ENCODE assay signal across 11 cellular contexts in genomic region chr3:48693826-48694225, GRCh38. TPM values are rescaled to one million over a fixed set of nuclear protein-coding genes. Genes with fewer than 3 reads are reported as not detected.
DNase-seq lines count a peak whose midpoint lies in the region; ATAC-seq and TF ChIP-seq lines count a peak whose summit lies in the region.
"Had no signal": no experiment of that assay in that cellular context is flagged by ENCODE, and none has a peak within 500 bp of the region (broad histone marks: within the 10 kb centered on the region; RNA-seq: fewer than 3 reads in every experiment).

No MANE protein-coding gene starts in this region.

- H3K4me3 ChIP-seq in AG04450 (ENCODE audit: low read depth, low read length) = peak overlapping the region; percentile 12; the same call in 1 of the 2 replicates
- peak overlapping the region; percentile 87 for H3K4me3 ChIP-seq in adipocyte (ENCODE audit: low read length)
- H3K4me3 ChIP-seq in fibroblast of pulmonary artery (replicated peaks; ENCODE audit: low read depth, low read length) = peak overlapping the region; percentile 58
- H3K4me3 ChIP-seq in psoas muscle = peak overlapping the region; percentile 32

- H3K27ac ChIP-seq in AG04450 (ENCODE audit: low read depth, low read length) (no peak overlapping the region), psoas muscle (no peak overlapping the region)

- intact Hi-C loops in psoas muscle (cut with DNase I) = no loop called here

- H3K9me3 ChIP-seq in AG04450 (ENCODE audit: control insufficient read depth, insufficient read depth, low read length) = no peaks in the 10 kb centered on the region
- no peaks in the 10 kb centered on the region for H3K9me3 ChIP-seq in adipocyte (ENCODE audit: control insufficient read depth, low read length)
- H3K9me3 ChIP-seq in psoas muscle = no peaks in the 10 kb centered on the region

- WGBS in psoas muscle, 3 donors = 83 to 87% (median 84%) methylated on average over 8 of the region's 8 CpGs

- H3K27me3 ChIP-seq in AG04450 (ENCODE audit: control insufficient read depth, insufficient read depth, low read length) (no peaks in the 10 kb centered on the region), adipocyte (replicated peaks; ENCODE audit: control insufficient read depth, insufficient read depth, low read length) (no peaks in the 10 kb centered on the region), psoas muscle (ENCODE audit: insufficient read depth in 3 of 3, low read length in 2 of 3) (no peaks in the 10 kb centered on the region)
- H3K27me3 ChIP-seq: foreskin keratinocyte had no signal

- TF ChIP-seq CTCF in AG04450 (IDR thresholded peaks at IDR 0.05; ENCODE audit: low read depth, low read length) = no peak
- no peak for TF ChIP-seq CTCF in fibroblast of pulmonary artery (IDR thresholded peaks at IDR 0.05; ENCODE audit: low read length, missing control alignments)
- no peak for TF ChIP-seq CTCF in psoas muscle (IDR thresholded peaks at IDR 0.05)

- H3K9ac ChIP-seq in adipocyte (ENCODE audit: low read length) = peak overlapping the region; percentile 91

- CTCF ChIA-PET in AG04450 (lab: Charles Lee) = no interaction called here

- DNase-seq in AG04450 (ENCODE audit: low read depth, low spot score) (no peak), adipocyte (ENCODE audit: low read depth) (no peak), fibroblast of pulmonary artery (ENCODE audit: low read depth) (no peak), psoas muscle (no peak), NCI-H446 (lab: John Stamatoyannopoulos, UW) (no peak)
- no peak for DNase-seq in stimulated activated CD4-positive, alpha-beta T cell treated with anti-CD3 and anti-CD28 coated beads, Interleukin-4, amount 100 ng/mL, for 4 hours
- no peak for DNase-seq in activated naive CD4-positive, alpha-beta T cell treated with anti-CD3 and anti-CD28 coated beads, Interleukin-2, amount 50 U/mL, for 16 hours
- DNase-seq: left colon, NCI-H1417 had no signal

- H3K36me3 ChIP-seq in adipocyte (ENCODE audit: control insufficient read depth, insufficient read depth, low read length, severe bottlenecking) (peaks cover 65% of the 10 kb centered on the region), psoas muscle (ENCODE audit: insufficient read depth in 1 of 2, low read depth in 1 of 2) (peaks cover 0 to 71% of the 10 kb centered on the region in 2 donors)

- H3K4me1 ChIP-seq in adipocyte (ENCODE audit: control insufficient read depth, insufficient read depth, low read length) = peaks cover 43% of the 10 kb centered on the region
- H3K4me1 ChIP-seq in psoas muscle = no peaks in the 10 kb centered on the region

- ATAC-seq in psoas muscle (no peak), HG02973 (IDR thresholded peaks at IDR 0.05; ENCODE audit: unreplicated experiment) (no peak)
- ATAC-seq: left colon had no signal

- POLR2A ChIA-PET in AG04450 (lab: Yijun Ruan, JAX) = no interaction called here

RNA-seq across cellular contexts. Expression of gene NCKIPSD, which starts 8.1 kb away (rescaled TPM):
- polyA plus RNA-seq in AG04450 (2011; rRNA removed) (25.4 and 36.3 TPM in 2 replicates), psoas muscle (1 to 10 TPM; 5.9 to 7.0 (median 6.0) TPM)
- polyA minus RNA-seq in AG04450 (2011; rRNA and poly(A)+ RNA removed) = 41.5 and 70.4 TPM in 2 replicates
- total RNA-seq in psoas muscle = 1 to 10 TPM; 5.9 to 8.6 (median 7.5) TPM

RNA-seq across cellular contexts. Expression of gene IP6K2, which starts 23.2 kb away (rescaled TPM):
- 110 and 115 TPM in 2 replicates for polyA plus RNA-seq in AG04450 (2011; rRNA removed)
- polyA minus RNA-seq in AG04450 (2011; rRNA and poly(A)+ RNA removed) = 81.0 and 85.0 TPM in 2 replicates
- 10 to 100 TPM; 14.0 to 27.8 (median 21.3) TPM for total RNA-seq in psoas muscle
- polyA plus RNA-seq in psoas muscle = 10 to 100 TPM; 22.5 to 36.8 (median 24.1) TPM

RNA-seq across cellular contexts. Expression of gene CELSR3, which starts 31.1 kb away (rescaled TPM):
- 0.55 and 0.73 TPM in 2 replicates for polyA plus RNA-seq in AG04450 (2011; rRNA removed)
- 1.8 and 2.3 TPM in 2 replicates for polyA minus RNA-seq in AG04450 (2011; rRNA and poly(A)+ RNA removed)
- total RNA-seq in psoas muscle = under 1 TPM; 0.04 to 0.19 (median 0.09) TPM
- under 1 TPM; 0.06 to 0.21 (median 0.16) TPM for polyA plus RNA-seq in psoas muscle

RNA-seq across cellular contexts. Expression of gene SLC26A6, which starts 58.6 kb away (rescaled TPM):
- 22.2 and 23.1 TPM in 2 replicates for polyA plus RNA-seq in AG04450 (2011; rRNA removed)
- 34.3 and 43.5 TPM in 2 replicates for polyA minus RNA-seq in AG04450 (2011; rRNA and poly(A)+ RNA removed)
- total RNA-seq in psoas muscle = 10 to 100 TPM in 1 of 4 donors, 1 to 10 TPM in 3; 5.6 to 13.0 (median 6.6) TPM
- polyA plus RNA-seq in psoas muscle = 10 to 100 TPM in 1 of 3 donors, 1 to 10 TPM in 2; 4.5 to 10.5 (median 6.0) TPM

Comparison
In these comparisons a context has a peak if more than half of its experiments do, and no peak if none do; other contexts are left out.
1. H3K4me3 ChIP-seq: peak in every context shown above with its lines; median percentile 87 in adipocyte; 58 in fibroblast of pulmonary artery; 32 in psoas muscle; 12 in AG04450.